Comparison of ENCODE assay signal across 30 cellular contexts in genomic region chr6:167415441-167415961, GRCh38.
"Had no signal": no experiment of that assay in that cellular context is flagged by ENCODE, and none has a peak within 500 bp of the region (broad histone marks: within the 10 kb centered on the region; RNA-seq: fewer than 3 reads in every experiment).

No MANE protein-coding gene starts in this region.

- H3K27ac ChIP-seq: ascending aorta, body of pancreas, RWPE1, SJCRH30, WERI-Rb-1 had no signal

- H3K4me2 ChIP-seq: SK-N-SH had no signal

- H3K4me3 Mint-ChIP-seq: activated naive CD8-positive, alpha-beta T cell treated with anti-CD3 and anti-CD28 coated beads, Interleukin-2, amount 50 U/mL, for 24 hours; activated T-cell treated with anti-CD3 and anti-CD28 coated beads, Interleukin-2, amount 50 U/mL, for 4 hours had no signal

- H3K4me1 ChIP-seq: ascending aorta, SJCRH30 had no signal

- H3K4me3 ChIP-seq: ascending aorta, body of pancreas, SJCRH30 had no signal

- H3K9me3 ChIP-seq: ascending aorta, body of pancreas, SJCRH30, SK-N-SH had no signal

- H3K9me3 Mint-ChIP-seq: activated naive CD4-positive, alpha-beta T cell treated with anti-CD3 and anti-CD28 coated beads, Interleukin-2, amount 50 U/mL, for 72 hours; activated naive CD8-positive, alpha-beta T cell treated with anti-CD3 and anti-CD28 coated beads, Interleukin-2, amount 50 U/mL, for 24 hours; activated T-cell treated with anti-CD3 and anti-CD28 coated beads, Interleukin-2, amount 50 U/mL, for 4 hours had no signal

- H3K27me3 ChIP-seq: ascending aorta, body of pancreas had no signal

- H3K36me3 ChIP-seq: ascending aorta, SJCRH30, WERI-Rb-1 had no signal

- ATAC-seq: activated CD4-positive, CD25-positive, alpha-beta regulatory T cell treated with anti-CD3 and anti-CD28 coated beads, Interleukin-2, amount 50 U/mL, for 24 hours; activated naive CD4-positive, alpha-beta T cell treated with anti-CD3 and anti-CD28 coated beads, Interleukin-2, amount 50 U/mL, for 72 hours; activated naive CD8-positive, alpha-beta T cell treated with anti-CD3 and anti-CD28 coated beads, Interleukin-2, amount 50 U/mL, for 24 hours; activated T-cell treated with anti-CD3 and anti-CD28 coated beads, Interleukin-2, amount 50 U/mL, for 4 hours; body of pancreas; Panc1 had no signal

- H3K36me3 Mint-ChIP-seq: activated naive CD4-positive, alpha-beta T cell treated with anti-CD3 and anti-CD28 coated beads, Interleukin-2, amount 50 U/mL, for 72 hours had no signal

- H3K27ac Mint-ChIP-seq: activated naive CD4-positive, alpha-beta T cell treated with anti-CD3 and anti-CD28 coated beads, Interleukin-2, amount 50 U/mL, for 72 hours; activated naive CD8-positive, alpha-beta T cell treated with anti-CD3 and anti-CD28 coated beads, Interleukin-2, amount 50 U/mL, for 24 hours had no signal

- DNase-seq: activated CD4-positive, alpha-beta T cell treated with anti-CD3 and anti-CD28 coated beads for 48 hours; activated CD4-positive, alpha-beta T cell treated with anti-CD3 and anti-CD28 coated beads, Interleukin-2, amount 50 U/mL, for 4 hours; activated CD8-positive, alpha-beta memory T cell treated with anti-CD3 and anti-CD28 coated beads for 24 hours; activated effector memory CD4-positive, alpha-beta T cell treated with anti-CD3 and anti-CD28 coated beads, Interleukin-2, amount 50 U/mL, for 16 hours; activated naive CD4-positive, alpha-beta T cell treated with Interleukin-2 at 50 U/mL for 16 hours; activated naive CD8-positive, alpha-beta T cell treated with anti-CD3 and anti-CD28 coated beads, Interleukin-2, amount 50 U/mL, for 24 hours; activated T-cell treated with anti-CD3 and anti-CD28 coated beads, Interleukin-2, amount 50 U/mL, for 4 hours; amniotic stem cell; body of pancreas; KG1; NCI-H1048; NCI-H146; NCI-H187 treated with DMSO at 0.1 percent for 48 hours; NCI-H2081 treated with DMSO at 0.1 percent for 48 hours; NCI-H2171 treated with DMSO at 0.1 percent for 48 hours; NCI-H226; NCI-H510A; NCI-H69; NK-92 treated with Interleukin-12 subunit alpha and Interleukin-12 subunit beta, amount 100 ng/mL, for 24 hours; OCI-M1; Right ventricle myocardium superior; SJCRH30; SK-N-SH; T-helper 1 cell; WERI-Rb-1 had no signal

- H3K4me1 Mint-ChIP-seq: activated naive CD8-positive, alpha-beta T cell treated with anti-CD3 and anti-CD28 coated beads, Interleukin-2, amount 50 U/mL, for 24 hours had no signal

- H3K9ac ChIP-seq: SK-N-SH had no signal
